Comparison of ENCODE assay signal across 1 cellular context in genomic region chr6:57276946-57277345, GRCh38.
TF ChIP-seq lines count a peak whose summit lies in the region.

No MANE protein-coding gene starts in this region.

TF ChIP-seq in H1, 55 proteins besides CTCF, POLR2A, EP300 and RAD21 (continued from another document):
- TF ChIP-seq HDAC6 (IDR thresholded peaks at IDR 0.05; ENCODE audit: low read depth, low read length) (no peak), ATF3 (IDR thresholded peaks at IDR 0.05; ENCODE audit: insufficient read depth, low read depth, low read length) (no peak)
